ENCODE assay signal across 12 cellular contexts in the genomic region with DNA sequence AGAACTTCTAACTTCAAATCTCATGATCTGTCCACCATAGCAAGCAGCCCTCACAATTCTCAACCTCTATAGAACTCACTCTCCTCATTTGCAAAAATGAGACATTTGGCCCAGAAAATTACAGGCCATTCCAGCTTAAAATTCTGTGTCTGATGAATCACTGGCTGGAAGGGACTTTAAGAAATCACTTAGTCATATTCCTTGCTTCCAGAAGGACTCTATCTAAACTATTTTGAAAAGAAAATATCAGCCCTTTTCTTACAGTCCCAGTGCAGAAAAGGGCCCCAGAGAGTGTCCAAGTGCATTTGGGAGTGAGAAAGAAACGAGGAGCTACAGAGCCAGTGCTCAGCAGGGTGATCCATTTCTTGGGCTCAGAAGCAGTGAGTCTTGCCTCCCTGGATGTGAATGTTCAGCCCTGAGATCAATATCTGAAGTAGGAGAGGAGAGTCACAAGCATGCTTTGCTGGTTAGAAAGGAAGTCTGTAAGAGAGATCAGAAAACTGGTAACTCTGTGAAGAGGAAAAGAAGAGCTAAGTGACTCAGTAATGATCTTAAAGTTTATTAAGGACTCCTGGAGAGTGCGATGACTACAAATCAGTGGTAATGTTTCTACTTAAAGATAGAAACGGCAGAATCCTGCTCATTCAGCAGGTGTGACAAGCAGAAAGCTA.
A peak's percentile ranks its signal among the peaks of the same experiment; 100 is the strongest.
DNase-seq lines count a peak whose midpoint lies in the region; ATAC-seq and TF ChIP-seq lines count a peak whose summit lies in the region.
"Had no signal": no experiment of that assay in that cellular context is flagged by ENCODE, and none has a peak within 500 bp of the region (broad histone marks: within the 10 kb centered on the region; RNA-seq: fewer than 3 reads in every experiment).

No MANE protein-coding gene starts in this region.

- CTCF ChIA-PET in HEK293T (lab: Yijun Ruan, JAX), result interaction anchor here (0.9 to 1.7 kb wide), 2 partner anchors 38 to 51 kb away, joined by 3 to 4 read pairs; no protein-coding TSS in a partner anchor

- no peak for TF ChIP-seq EP300 in esophagus muscularis mucosa (IDR thresholded peaks at IDR 0.05)
- no peak for TF ChIP-seq EP300 in upper lobe of left lung (IDR thresholded peaks at IDR 0.05)

- ATAC-seq in upper lobe of left lung (ENCODE audit: low FRiP score in 2 of 2), result peak in 1 of 2 donors; percentile 56

- TF ChIP-seq CTCF in esophagus muscularis mucosa (IDR thresholded peaks at IDR 0.05) (no peak), upper lobe of left lung (IDR thresholded peaks at IDR 0.05) (no peak)

- no peaks in the 10 kb centered on the region for H3K36me3 ChIP-seq in MG63
- no peaks in the 10 kb centered on the region for H3K36me3 ChIP-seq in esophagus muscularis mucosa
- peaks cover 0 to 2% of the 10 kb centered on the region in 2 donors for H3K36me3 ChIP-seq in muscle layer of duodenum (ENCODE audit: control insufficient read depth in 1 of 2, insufficient read depth in 2 of 2, low read length in 2 of 2)
- no peaks in the 10 kb centered on the region for H3K36me3 ChIP-seq in upper lobe of left lung

- H3K4me1 ChIP-seq in esophagus muscularis mucosa (peaks cover 27 to 50% (median 43%) of the 10 kb centered on the region in 4 donors), muscle layer of duodenum (ENCODE audit: control insufficient read depth in 1 of 2, insufficient read depth in 2 of 2, low read length in 2 of 2) (peaks cover 13 to 16% of the 10 kb centered on the region in 2 donors), upper lobe of left lung (peaks cover 3 to 12% (median 7%) of the 10 kb centered on the region in 4 donors)

- TF ChIP-seq POLR2A in esophagus muscularis mucosa (IDR thresholded peaks at IDR 0.05; ENCODE audit: low read depth), result no peak
- TF ChIP-seq POLR2A in upper lobe of left lung (IDR thresholded peaks at IDR 0.05), result no peak

- WGBS in esophagus muscularis mucosa, result 64% methylated on average over 3 of the region's 3 CpGs
- WGBS in upper lobe of left lung, 2 donors, result 68 to 69% methylated on average over 3 of the region's 3 CpGs

- no peak overlapping the region for H3K4me3 ChIP-seq in MG63
- H3K4me3 ChIP-seq in esophagus muscularis mucosa, result no peak overlapping the region
- H3K4me3 ChIP-seq in muscle layer of duodenum (ENCODE audit: low read depth in 1 of 2, low read length in 2 of 2), result no peak overlapping the region
- no peak overlapping the region for H3K4me3 ChIP-seq in upper lobe of left lung

- H3K9me3 ChIP-seq in MG63 (no peaks in the 10 kb centered on the region), esophagus muscularis mucosa (no peaks in the 10 kb centered on the region), muscle layer of duodenum (ENCODE audit: control insufficient read depth in 1 of 2, low read length in 2 of 2) (no peaks in the 10 kb centered on the region), upper lobe of left lung (no peaks in the 10 kb centered on the region)

- intact Hi-C loops in esophagus muscularis mucosa (cut with DNase I), result no loop called here
- intact Hi-C loops in head of caudate nucleus (cut with DNase I), result no loop called here

- POLR2A ChIA-PET in HEK293T (lab: Yijun Ruan, JAX), result interaction anchor here (1.0 to 1.1 kb wide), 2 partner anchors 11 to 1023 kb away, joined by 4 read pairs; no protein-coding TSS in a partner anchor

- H3K27me3 ChIP-seq in MG63 (no peaks in the 10 kb centered on the region), esophagus muscularis mucosa (no peaks in the 10 kb centered on the region), muscle layer of duodenum (ENCODE audit: low read depth, low read length) (peaks cover 14% of the 10 kb centered on the region), upper lobe of left lung (peaks cover 0 to 5% (median 0%) of the 10 kb centered on the region in 4 donors)

- H3K27ac ChIP-seq in esophagus muscularis mucosa (replicated peaks in 1 of 4) (peak overlapping the region; percentile 53 to 66 (median 64)), muscle layer of duodenum (ENCODE audit: low read length) (peak overlapping the region; percentile 54), upper lobe of left lung (peak overlapping the region in 3 of 4 donors; percentile 22 to 52 (median 24))

- DNase-seq in MG63 (peak; percentile 37), esophagus muscularis mucosa (ENCODE audit: extremely low spot score) (no peak), upper lobe of left lung (no peak), COR-L47 (lab: John Stamatoyannopoulos, UW) (no peak), HEK293T (ENCODE audit: extremely low spot score) (no peak), head of caudate nucleus (no peak)
- DNase-seq in activated CD8-positive, alpha-beta memory T cell treated with anti-CD3 and anti-CD28 coated beads, Interleukin-2, amount 50 U/mL, for 4 hours, result no peak
- DNase-seq: GF-D8; hypothalamus; MM.1S; stimulated activated CD8-positive, alpha-beta memory T cell treated with anti-CD3 and anti-CD28 coated beads, Interleukin-4, amount 100 ng/mL, for 48 hours had no signal

TF ChIP-seq in HEK293T, 16 proteins besides CTCF, POLR2A, EP300 and RAD21:
- TF ChIP-seq ARNT (IDR thresholded peaks at IDR 0.05) (no peak), HDGF (IDR thresholded peaks at IDR 0.05; ENCODE audit: borderline replicate concordance) (no peak), SUZ12 (IDR thresholded peaks at IDR 0.05) (no peak), L3MBTL2 (conservative IDR thresholded peaks at IDR 0.05) (no peak), NFRKB (IDR thresholded peaks at IDR 0.05) (no peak), LEF1 (IDR thresholded peaks at IDR 0.05; ENCODE audit: borderline replicate concordance) (no peak), SP1 (IDR thresholded peaks at IDR 0.05) (no peak), CTBP1 (IDR thresholded peaks at IDR 0.05; ENCODE audit: borderline replicate concordance) (no peak)
TF ChIP-seq in HEK293T: peak in this region for 0.
